Comparison of ENCODE assay signal across 15 cellular contexts in the genomic region with DNA sequence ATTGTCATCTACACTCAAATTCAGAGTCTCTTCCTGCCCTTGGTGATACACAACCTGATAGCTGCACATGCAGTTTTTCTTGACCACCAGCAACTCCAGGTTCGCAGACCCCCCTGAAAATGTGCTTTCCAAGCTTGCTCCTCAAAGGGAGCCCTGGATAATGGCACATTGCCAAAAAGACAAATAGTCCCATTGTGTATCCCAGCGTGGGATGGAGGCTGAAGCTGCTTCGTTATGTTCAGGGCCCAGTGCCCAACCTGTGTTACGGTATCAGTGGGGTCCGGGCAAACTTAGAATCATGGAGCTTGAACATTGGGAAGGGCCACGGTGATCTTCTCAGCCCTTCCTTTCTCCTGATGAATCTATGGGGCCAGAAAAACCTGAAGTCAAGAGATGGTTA.
A peak's percentile ranks its signal among the peaks of the same experiment; 100 is the strongest.
DNase-seq lines count a peak whose midpoint lies in the region; ATAC-seq, FAIRE-seq and TF ChIP-seq lines count a peak whose summit lies in the region.
"Had no signal": no experiment of that assay in that cellular context is flagged by ENCODE, and none has a peak within 500 bp of the region (broad histone marks: within the 10 kb centered on the region; RNA-seq: fewer than 3 reads in every experiment).

No MANE protein-coding gene starts in this region.

- no peaks in the 10 kb centered on the region for H3K4me1 ChIP-seq in K562 (replicated peaks in 1 of 2; ENCODE audit: control insufficient read depth in 2 of 2, insufficient read depth in 2 of 2, low read length in 2 of 2)
- H3K4me1 ChIP-seq in stomach = no peaks in the 10 kb centered on the region

- POLR2A ChIA-PET in K562 (lab: Yijun Ruan, JAX) = no interaction called here

- FAIRE-seq in K562 (lab: Jason Lieb, UNC) = no peak
- FAIRE-seq: H54 had no signal

- TF ChIP-seq POLR2A in K562 (conservative IDR thresholded peaks at IDR 0.05) (no peak), stomach (IDR thresholded peaks at IDR 0.05) (no peak)

- H3K9ac ChIP-seq in K562 (ENCODE audit: insufficient read depth in 1 of 2, low read depth in 2 of 2, low read length in 2 of 2) = no peak overlapping the region
- H3K9ac ChIP-seq: BLaER1 treated with 17β-estradiol and CSF1 and Interleukin-3, amounts not matched to agents 10 nM and 100 nM had no signal

- H3K4me3 ChIP-seq in K562 (no peak overlapping the region), stomach (no peak overlapping the region)
- H3K4me3 ChIP-seq: BLaER1 treated with 17β-estradiol and CSF1 and Interleukin-3, amounts not matched to agents 10 nM and 100 nM; GM23338 had no signal

- no peaks in the 10 kb centered on the region for H3K79me2 ChIP-seq in K562 (ENCODE audit: control insufficient read depth, insufficient read depth, low read length)

- BruUV-seq in K562 (replicated peaks; lab: Mats Ljungman, UMichigan) = no TSS peak

- no peak for ATAC-seq in K562
- ATAC-seq in Right ventricle myocardium inferior = no peak
- ATAC-seq: CD8-positive, alpha-beta T cell; GM23338 had no signal

- TF ChIP-seq RAD21 in K562 (CRISPR knock-in tag; conservative IDR thresholded peaks at IDR 0.05 in 1 of 2, IDR thresholded peaks at IDR 0.05 in 1 of 2) = no peak

- in situ Hi-C loops in K562 (cut with MboI) = loop anchor here (25.0 kb wide), 1 partner anchor 1119 kb away; no protein-coding TSS in a partner anchor

- H3K36me3 ChIP-seq in K562 (ENCODE audit: control insufficient read depth, insufficient read depth, low read length) (no peaks in the 10 kb centered on the region), stomach (no peaks in the 10 kb centered on the region)
- H3K36me3 ChIP-seq: BLaER1 treated with 17β-estradiol and CSF1 and Interleukin-3, amounts not matched to agents 10 nM and 100 nM had no signal

- no peaks in the 10 kb centered on the region for H4K20me1 ChIP-seq in K562 (replicated peaks; ENCODE audit: control insufficient read depth, insufficient read depth, low read length)
- H4K20me1 ChIP-seq: BLaER1 treated with 17β-estradiol and CSF1 and Interleukin-3, amounts not matched to agents 10 nM and 100 nM had no signal

- no peak for TF ChIP-seq EP300 in K562 (IDR thresholded peaks at IDR 0.05; ENCODE audit: low read length)
- no peak for TF ChIP-seq EP300 in stomach (IDR thresholded peaks at IDR 0.05)

- H3K27me3 ChIP-seq in K562 (ENCODE audit: control insufficient read depth in 2 of 2, insufficient read depth in 2 of 2, low read length in 2 of 2) = peaks cover 3 to 12% of the 10 kb centered on the region in 2 experiments; a peak in 2 of 5 replicates
- peaks cover 0 to 20% (median 0%) of the 10 kb centered on the region in 3 donors for H3K27me3 ChIP-seq in stomach
- H3K27me3 ChIP-seq: BLaER1 treated with 17β-estradiol and CSF1 and Interleukin-3, amounts not matched to agents 10 nM and 100 nM had no signal

- no peak for TF ChIP-seq CTCF in K562 (IDR thresholded peaks at IDR 0.05 in 2 of 3, conservative IDR thresholded peaks at IDR 0.05 in 1 of 3; ENCODE audit: insufficient read depth in 2 of 3, low read depth in 1 of 3, low read length in 3 of 3)
- no peak for TF ChIP-seq CTCF in stomach (IDR thresholded peaks at IDR 0.05)

- no peak overlapping the region for H3K4me2 ChIP-seq in K562 (ENCODE audit: insufficient read depth, low read length)
- H3K4me2 ChIP-seq: GM23338 had no signal

- no peaks in the 10 kb centered on the region for H3K9me1 ChIP-seq in K562 (ENCODE audit: control insufficient read depth, insufficient read depth, low read length)

- CTCF ChIA-PET in K562 (lab: Yijun Ruan, JAX; ENCODE audit: low intra/inter-chr PET ratio) = no interaction called here

- H3K9me3 ChIP-seq in K562 (replicated peaks; ENCODE audit: control insufficient read depth, insufficient read depth, low read depth, low read length) (no peaks in the 10 kb centered on the region), stomach (peaks cover 0 to 8% (median 3%) of the 10 kb centered on the region in 4 donors)

- 4% methylated on average over 6 of the region's 6 CpGs for WGBS in K562 (ENCODE audit: insufficient coverage, low coverage, missing lambda C conversion rate)
- 73 to 80% (median 78%) methylated on average over 6 of the region's 6 CpGs for WGBS in stomach, 5 donors

- intact Hi-C loops in K562 (cut with micrococcal nuclease) = no loop called here
- intact Hi-C loops in stomach (cut with DNase I; ENCODE audit: low total_unique reads) = no loop called here
- intact Hi-C loops in Right ventricle myocardium inferior (cut with DNase I) = no loop called here

- H3K27ac ChIP-seq in K562 (ENCODE audit: extremely low read depth, low read depth, low read length) = no peak overlapping the region
- H3K27ac ChIP-seq in stomach = no peak overlapping the region
- H3K27ac ChIP-seq: BLaER1 treated with 17β-estradiol and CSF1 and Interleukin-3, amounts not matched to agents 10 nM and 100 nM; HL-60 had no signal

- DNase-seq in NCI-H345 (lab: John Stamatoyannopoulos, UW) (peak; percentile 23), NCI-H345 treated with DMSO at 0.1 percent for 48 hours (lab: John Stamatoyannopoulos, UW; ENCODE audit: unreplicated experiment) (no peak), K562 (ENCODE audit: extremely low read depth in 1 of 4, low spot score in 3 of 4) (no peak), stomach (peak; percentile 18), NCI-H446 (lab: John Stamatoyannopoulos, UW) (no peak), Right ventricle myocardium inferior (ENCODE audit: missing footprints) (no peak)
- DNase-seq: Calu3; CD8-positive, alpha-beta T cell; DMS79 treated with DMSO at 0.1 percent for 48 hours; GF-D8; HCEC 1CT had no signal

- no peak overlapping the region for H2AFZ ChIP-seq in K562 (ENCODE audit: low read depth, low read length)
- H2AFZ ChIP-seq: GM23338 had no signal

TF ChIP-seq in K562, 482 proteins besides CTCF, POLR2A, EP300 and RAD21:
- TF ChIP-seq NFIC (IDR thresholded peaks at IDR 0.05) (peak; percentile 58; the same call in 1 of the 2 replicates), SMARCE1 (IDR thresholded peaks at IDR 0.05) (no peak), MEF2A (IDR thresholded peaks at IDR 0.05; ENCODE audit: control insufficient read depth, low read depth, low read length) (no peak), KLF13 (tag; IDR thresholded peaks at IDR 0.05; ENCODE audit: borderline replicate concordance, low read depth) (no peak)
- TF ChIP-seq, protein P1, sequence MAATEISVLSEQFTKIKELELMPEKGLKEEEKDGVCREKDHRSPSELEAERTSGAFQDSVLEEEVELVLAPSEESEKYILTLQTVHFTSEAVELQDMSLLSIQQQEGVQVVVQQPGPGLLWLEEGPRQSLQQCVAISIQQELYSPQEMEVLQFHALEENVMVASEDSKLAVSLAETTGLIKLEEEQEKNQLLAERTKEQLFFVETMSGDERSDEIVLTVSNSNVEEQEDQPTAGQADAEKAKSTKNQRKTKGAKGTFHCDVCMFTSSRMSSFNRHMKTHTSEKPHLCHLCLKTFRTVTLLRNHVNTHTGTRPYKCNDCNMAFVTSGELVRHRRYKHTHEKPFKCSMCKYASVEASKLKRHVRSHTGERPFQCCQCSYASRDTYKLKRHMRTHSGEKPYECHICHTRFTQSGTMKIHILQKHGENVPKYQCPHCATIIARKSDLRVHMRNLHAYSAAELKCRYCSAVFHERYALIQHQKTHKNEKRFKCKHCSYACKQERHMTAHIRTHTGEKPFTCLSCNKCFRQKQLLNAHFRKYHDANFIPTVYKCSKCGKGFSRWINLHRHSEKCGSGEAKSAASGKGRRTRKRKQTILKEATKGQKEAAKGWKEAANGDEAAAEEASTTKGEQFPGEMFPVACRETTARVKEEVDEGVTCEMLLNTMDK (IDR thresholded peaks at IDR 0.05; ENCODE audit: borderline replicate concordance, insufficient read depth, low read depth, low read length, poor library complexity, severe bottlenecking) = no peak

Comparison
In these comparisons a context has a peak if more than half of its experiments do, and no peak if none do; other contexts are left out.
1. DNase-seq: peak in NCI-H345 (single experiment) and stomach (single experiment); none in NCI-H345 treated with DMSO at 0.1 percent for 48 hours (single experiment), K562 (0 of 4), NCI-H446 (0 of 2) and Right ventricle myocardium inferior (single experiment).